25 cellular contexts compared by ENCODE assay signal in genomic region chr7:105802611-105803520, GRCh38.
DNase-seq lines count a peak whose midpoint lies in the region; ATAC-seq, FAIRE-seq and TF ChIP-seq lines count a peak whose summit lies in the region.
"Had no signal": no experiment of that assay in that cellular context is flagged by ENCODE, and none has a peak within 500 bp of the region (broad histone marks: within the 10 kb centered on the region; RNA-seq: fewer than 3 reads in every experiment).

No MANE protein-coding gene starts in this region.

- POLR2A ChIA-PET in HepG2 (lab: Yijun Ruan, JAX) = no interaction called here

- WGBS in HepG2 (ENCODE audit: low lambda C conversion rate) = 31% methylated on average over 7 of the region's 8 CpGs
- 74 to 81% methylated on average over 8 of the region's 8 CpGs for WGBS in thyroid gland, 2 donors

- BruUV-seq in HepG2 (replicated peaks; lab: Mats Ljungman, UMichigan) = no TSS peak

- peaks cover 52 to 71% of the 10 kb centered on the region in 2 donors for H3K4me1 Mint-ChIP-seq in natural killer cell
- H3K4me1 Mint-ChIP-seq in natural killer cell treated with Interleukin-12 subunit alpha and Interleukin-12 subunit beta and Interleukin-15 and Interleukin-18, amount 100 ng/mL, for 72 hours (ENCODE audit: low read depth in 2 of 2) = peaks cover 56 to 60% of the 10 kb centered on the region in 2 donors
- H3K4me1 Mint-ChIP-seq in effector memory CD8-positive, alpha-beta T cell (ENCODE audit: low read depth in 2 of 2) = peaks cover 42 to 56% of the 10 kb centered on the region in 2 donors

- no peaks in the 10 kb centered on the region; the same call in 1 of the 2 replicates for H4K20me1 ChIP-seq in HepG2 (ENCODE audit: insufficient read depth, low read length)
- H4K20me1 ChIP-seq: BLaER1 had no signal

- TF ChIP-seq RAD21 in HepG2 (CRISPR knock-in tag; IDR thresholded peaks at IDR 0.05) = no peak

- intact Hi-C loops in natural killer cell (cut with micrococcal nuclease) (loop anchor here (10.0 kb wide), 1 partner anchor 128 kb away; no protein-coding TSS in a partner anchor), HepG2 (cut with micrococcal nuclease; ENCODE audit: unreplicated experiment) (no loop called here), thyroid gland (cut with DNase I) (no loop called here), kidney (cut with DNase I) (no loop called here)

- peak; percentile 36 for FAIRE-seq in HepG2 (lab: Jason Lieb, UNC)
- FAIRE-seq in kidney (lab: Jason Lieb, UNC) = no peak

- H3K4me2 ChIP-seq in HepG2 (ENCODE audit: low read depth, low read length) = peak overlapping the region; percentile 48
- H3K4me2 ChIP-seq: BLaER1 had no signal

- no peaks in the 10 kb centered on the region; a peak in 1 of 5 replicates for H3K36me3 ChIP-seq in HepG2 (replicated peaks in 1 of 2; ENCODE audit: control insufficient read depth in 1 of 2, insufficient read depth in 2 of 2, low read length in 2 of 2)
- H3K36me3 ChIP-seq in thyroid gland = no peaks in the 10 kb centered on the region
- no peaks in the 10 kb centered on the region for H3K36me3 ChIP-seq in kidney (ENCODE audit: control insufficient read depth in 1 of 2, insufficient read depth in 2 of 2, low read length in 2 of 2)
- H3K36me3 ChIP-seq: BLaER1, uterus had no signal

- DNase-seq in natural killer cell (no peak), HepG2 (ENCODE audit: low spot score) (peak; percentile 41), thyroid gland (peak; percentile 30 to 48), NK-92 (lab: John Stamatoyannopoulos, UW; ENCODE audit: unreplicated experiment) (no peak), SK-N-DZ (ENCODE audit: low spot score) (no peak), kidney (no peak)
- no peak for DNase-seq in natural killer cell treated with Interleukin-12 subunit alpha and Interleukin-12 subunit beta and Interleukin-15 and Interleukin-18, amount 100 ng/mL, for 72 hours (ENCODE audit: low spot score)
- no peak for DNase-seq in effector memory CD8-positive, alpha-beta T cell
- DNase-seq: 8988T; activated CD4-positive, alpha-beta memory T cell treated with anti-CD3 and anti-CD28 coated beads for 36 hours; activated naive CD4-positive, alpha-beta T cell treated with anti-CD3 and anti-CD28 coated beads for 36 hours; aorta; GDM1; H7; mammary epithelial cell; naive thymus-derived CD8-positive, alpha-beta T cell; NCI-H1048; NCI-H2081; NCI-H510A treated with DMSO at 0.1 percent for 48 hours; stimulated activated CD4-positive, alpha-beta T cell treated with anti-CD3 and anti-CD28 coated beads, Interleukin-4, amount 100 ng/mL, for 24 hours; T-helper 1 cell; uterus had no signal

- no peaks in the 10 kb centered on the region for H3K79me2 ChIP-seq in HepG2 (ENCODE audit: insufficient read depth, low read length)

- peak overlapping the region in 1 of 3 experiments; percentile 21; a peak in 1 of 6 replicates for H3K4me3 ChIP-seq in HepG2 (replicated peaks in 1 of 3; ENCODE audit: insufficient read depth in 1 of 3, low read depth in 2 of 3, low read length in 3 of 3)
- H3K4me3 ChIP-seq in thyroid gland (replicated peaks in 1 of 3) = no peak overlapping the region
- no peak overlapping the region for H3K4me3 ChIP-seq in kidney (ENCODE audit: low read length in 2 of 2)
- H3K4me3 ChIP-seq: BLaER1, skin epidermis, uterus had no signal

- H2AFZ ChIP-seq in HepG2 (ENCODE audit: low read length) = no peak overlapping the region

- H3K9me3 ChIP-seq in HepG2 (ENCODE audit: low read length) = no peaks in the 10 kb centered on the region
- H3K9me3 ChIP-seq in thyroid gland = no peaks in the 10 kb centered on the region
- no peaks in the 10 kb centered on the region for H3K9me3 ChIP-seq in kidney (ENCODE audit: control insufficient read depth in 1 of 2, low read length in 2 of 2)
- H3K9me3 ChIP-seq: BLaER1, uterus had no signal

- H3K4me1 ChIP-seq in HepG2 (ENCODE audit: insufficient read depth, low read length) (peaks cover 29% of the 10 kb centered on the region), thyroid gland (peaks cover 16 to 37% of the 10 kb centered on the region in 2 donors), kidney (ENCODE audit: control insufficient read depth in 1 of 2, insufficient read depth in 1 of 2, low read depth in 1 of 2, low read length in 2 of 2) (no peaks in the 10 kb centered on the region)
- H3K4me1 ChIP-seq: uterus had no signal

- H3K27ac ChIP-seq in HepG2 (ENCODE audit: extremely low read length, insufficient read depth, low read length) (peak overlapping the region; percentile 55), thyroid gland (peak overlapping the region in 2 of 3 donors; percentile 9 to 13), kidney (ENCODE audit: low read depth in 2 of 2, low read length in 2 of 2) (no peak overlapping the region)
- H3K27ac ChIP-seq: BLaER1, uterus, VCaP had no signal

- no peaks in the 10 kb centered on the region for H3K36me3 Mint-ChIP-seq in natural killer cell
- no peaks in the 10 kb centered on the region for H3K36me3 Mint-ChIP-seq in natural killer cell treated with Interleukin-12 subunit alpha and Interleukin-12 subunit beta and Interleukin-15 and Interleukin-18, amount 100 ng/mL, for 72 hours
- no peaks in the 10 kb centered on the region for H3K36me3 Mint-ChIP-seq in effector memory CD8-positive, alpha-beta T cell (ENCODE audit: insufficient read depth)
- H3K36me3 Mint-ChIP-seq: activated CD4-positive, alpha-beta memory T cell treated with anti-CD3 and anti-CD28 coated beads for 36 hours; naive thymus-derived CD8-positive, alpha-beta T cell had no signal

- TF ChIP-seq EP300 in HepG2 (IDR thresholded peaks at IDR 0.05; ENCODE audit: low read depth in 2 of 2, low read length in 2 of 2) (no peak), HepG2 (CRISPR knock-in tag; IDR thresholded peaks at IDR 0.05; ENCODE audit: borderline replicate concordance) (no peak)

- H3K4me3 Mint-ChIP-seq in natural killer cell = no peak overlapping the region
- H3K4me3 Mint-ChIP-seq in natural killer cell treated with Interleukin-12 subunit alpha and Interleukin-12 subunit beta and Interleukin-15 and Interleukin-18, amount 100 ng/mL, for 72 hours = no peak overlapping the region
- no peak overlapping the region for H3K4me3 Mint-ChIP-seq in effector memory CD8-positive, alpha-beta T cell
- H3K4me3 Mint-ChIP-seq: activated CD4-positive, alpha-beta memory T cell treated with anti-CD3 and anti-CD28 coated beads for 36 hours; activated naive CD4-positive, alpha-beta T cell treated with anti-CD3 and anti-CD28 coated beads for 36 hours; naive thymus-derived CD8-positive, alpha-beta T cell had no signal

- H3K27me3 ChIP-seq in HepG2 (ENCODE audit: control insufficient read depth in 1 of 2, insufficient read depth in 2 of 2, low read length in 2 of 2) (no peaks in the 10 kb centered on the region; a peak in 1 of 5 replicates), thyroid gland (no peaks in the 10 kb centered on the region)
- H3K27me3 ChIP-seq: BLaER1, uterus had no signal

- H3K27me3 Mint-ChIP-seq in natural killer cell (ENCODE audit: low read depth in 2 of 2) = no peaks in the 10 kb centered on the region
- no peaks in the 10 kb centered on the region for H3K27me3 Mint-ChIP-seq in natural killer cell treated with Interleukin-12 subunit alpha and Interleukin-12 subunit beta and Interleukin-15 and Interleukin-18, amount 100 ng/mL, for 72 hours
- no peaks in the 10 kb centered on the region for H3K27me3 Mint-ChIP-seq in effector memory CD8-positive, alpha-beta T cell
- H3K27me3 Mint-ChIP-seq: activated CD4-positive, alpha-beta memory T cell treated with anti-CD3 and anti-CD28 coated beads for 36 hours; naive thymus-derived CD8-positive, alpha-beta T cell had no signal

- H3K9me3 Mint-ChIP-seq in natural killer cell = no peaks in the 10 kb centered on the region
- no peaks in the 10 kb centered on the region for H3K9me3 Mint-ChIP-seq in natural killer cell treated with Interleukin-12 subunit alpha and Interleukin-12 subunit beta and Interleukin-15 and Interleukin-18, amount 100 ng/mL, for 72 hours
- H3K9me3 Mint-ChIP-seq in effector memory CD8-positive, alpha-beta T cell = no peaks in the 10 kb centered on the region
- H3K9me3 Mint-ChIP-seq: activated CD4-positive, alpha-beta memory T cell treated with anti-CD3 and anti-CD28 coated beads for 36 hours; activated naive CD4-positive, alpha-beta T cell treated with anti-CD3 and anti-CD28 coated beads for 36 hours; naive thymus-derived CD8-positive, alpha-beta T cell had no signal

- H3K27ac Mint-ChIP-seq in natural killer cell = peak overlapping the region; percentile 56 to 57
- H3K27ac Mint-ChIP-seq in natural killer cell treated with Interleukin-12 subunit alpha and Interleukin-12 subunit beta and Interleukin-15 and Interleukin-18, amount 100 ng/mL, for 72 hours = no peak overlapping the region
- H3K27ac Mint-ChIP-seq in effector memory CD8-positive, alpha-beta T cell = peak overlapping the region; percentile 62 to 96
- H3K27ac Mint-ChIP-seq: activated CD4-positive, alpha-beta memory T cell treated with anti-CD3 and anti-CD28 coated beads for 36 hours; activated naive CD4-positive, alpha-beta T cell treated with anti-CD3 and anti-CD28 coated beads for 36 hours had no signal

- TF ChIP-seq POLR2A in HepG2 (IDR thresholded peaks at IDR 0.05; ENCODE audit: insufficient read depth in 1 of 2, low read depth in 2 of 2, low read length in 2 of 2) (no peak), thyroid gland (IDR thresholded peaks at IDR 0.05) (no peak)

- H3K9ac ChIP-seq in HepG2 (ENCODE audit: insufficient read depth, low read depth, low read length) (no peak overlapping the region; the same call in 1 of the 2 replicates), kidney (ENCODE audit: low read length in 2 of 2) (no peak overlapping the region)
- H3K9ac ChIP-seq: BLaER1 had no signal

- in situ Hi-C loops in HepG2 (cut with HindIII; ENCODE audit: extremely low pct_ligation_motif_present, low pct_unique_long_range_greater_than_20kb) = no loop called here

- TF ChIP-seq CTCF in natural killer cell (IDR thresholded peaks at IDR 0.05) (no peak), HepG2 (CRISPR knock-in tag; IDR thresholded peaks at IDR 0.05) (no peak), thyroid gland (IDR thresholded peaks at IDR 0.05) (no peak), kidney (IDR thresholded peaks at IDR 0.05; ENCODE audit: borderline replicate concordance, extremely low read depth, insufficient read depth) (no peak)

- ATAC-seq in natural killer cell (no peak), HepG2 (peak; percentile 86)
- no peak for ATAC-seq in natural killer cell treated with Interleukin-12 subunit alpha and Interleukin-12 subunit beta and Interleukin-15 and Interleukin-18, amount 100 ng/mL, for 72 hours
- no peak for ATAC-seq in effector memory CD8-positive, alpha-beta T cell (replicated peaks)
- ATAC-seq: naive thymus-derived CD8-positive, alpha-beta T cell had no signal

- CTCF ChIA-PET in HepG2 (lab: Yijun Ruan, JAX; ENCODE audit: low intra/inter-chr PET ratio, low total read pairs) = no interaction called here

TF ChIP-seq in HepG2, 621 proteins besides CTCF, POLR2A, EP300 and RAD21 (continues in another document):
- no peak for TF ChIP-seq MTA1 (CRISPR knock-in tag; IDR thresholded peaks at IDR 0.05; ENCODE audit: borderline replicate concordance)
- peak; percentile 31; the same call in 1 of the 2 replicates for TF ChIP-seq ZNF263 (CRISPR knock-in tag; IDR thresholded peaks at IDR 0.05)
- no peak for TF ChIP-seq ZNF740 (CRISPR knock-in tag; IDR thresholded peaks at IDR 0.05)

Comparison
In these comparisons a context has a peak if more than half of its experiments do, and no peak if none do; other contexts are left out.
1. H3K27ac Mint-ChIP-seq: peak in natural killer cell (2 of 2) and effector memory CD8-positive, alpha-beta T cell (2 of 2); none in natural killer cell treated with Interleukin-12 subunit alpha and Interleukin-12 subunit beta and Interleukin-15 and Interleukin-18, amount 100 ng/mL, for 72 hours (0 of 2).
2. DNase-seq: peak in HepG2 (single experiment) and thyroid gland (2 of 2); none in natural killer cell (single experiment), natural killer cell treated with Interleukin-12 subunit alpha and Interleukin-12 subunit beta and Interleukin-15 and Interleukin-18, amount 100 ng/mL, for 72 hours (single experiment), effector memory CD8-positive, alpha-beta T cell (0 of 3), NK-92 (single experiment), SK-N-DZ (single experiment) and kidney (single experiment).
3. H3K27ac ChIP-seq: peak in HepG2 (single experiment) and thyroid gland (2 of 3); none in kidney (0 of 2).